10 cellular contexts compared by ENCODE assay signal in genomic region chr15:23497710-23498111, GRCh38. TPM values are rescaled to one million over a fixed set of nuclear protein-coding genes. Genes with fewer than 3 reads are reported as not detected.
DNase-seq lines count a peak whose midpoint lies in the region; ATAC-seq, FAIRE-seq and TF ChIP-seq lines count a peak whose summit lies in the region.
"Had no signal": no experiment of that assay in that cellular context is flagged by ENCODE, and none has a peak within 500 bp of the region (broad histone marks: within the 10 kb centered on the region; RNA-seq: fewer than 3 reads in every experiment).

No MANE protein-coding gene starts in this region.

- H3K4me1 ChIP-seq in GM12878 (ENCODE audit: control insufficient read depth, insufficient read depth, low read length) = no peaks in the 10 kb centered on the region

- CTCF ChIA-PET in GM12878 (lab: Yijun Ruan, JAX) = interaction anchor here (1.2 to 1.4 kb wide), 4 partner anchors 9 to 14 kb away, joined by 3 to 7 read pairs (median 4); no protein-coding TSS in a partner anchor

- TF ChIP-seq CTCF in GM12878 (IDR thresholded peaks at IDR 0.05 in 2 of 3, conservative IDR thresholded peaks at IDR 0.05 in 1 of 3; ENCODE audit: control insufficient read depth in 2 of 3, extremely low read depth in 1 of 3, insufficient read depth in 1 of 3, low read depth in 3 of 3, low read length in 3 of 3) = peak; percentile 19 to 41 (median 40); a peak in 5 of 6 replicates
- no peak for TF ChIP-seq CTCF in nephron progenitor cell (IDR thresholded peaks at IDR 0.05)

- RAD21 ChIA-PET in GM12878 (lab: Charles Lee; ENCODE audit: unreplicated experiment) = no interaction called here

- no peaks in the 10 kb centered on the region for H3K4me1 Mint-ChIP-seq in nephron progenitor cell

- SMC1A ChIA-PET in GM12878 (lab: Charles Lee; ENCODE audit: uncharacterized antibody, unreplicated experiment) = interaction anchor here (1.3 kb wide), 1 partner anchor 9 kb away, joined by 5 read pairs; no protein-coding TSS in a partner anchor

- H3K27me3 ChIP-seq in GM12878 (replicated peaks in 1 of 2; ENCODE audit: control insufficient read depth in 2 of 2, insufficient read depth in 2 of 2, low read length in 1 of 2) = no peaks in the 10 kb centered on the region

- intact Hi-C loops in GM12878 (cut with micrococcal nuclease; ENCODE audit: unreplicated experiment) = no loop called here

- no peaks in the 10 kb centered on the region for H3K36me3 ChIP-seq in GM12878 (ENCODE audit: control insufficient read depth in 2 of 2, insufficient read depth in 2 of 2, low read length in 1 of 2)

- no peak for TF ChIP-seq EP300 in GM12878 (IDR thresholded peaks at IDR 0.05; ENCODE audit: borderline replicate concordance in 1 of 2, control insufficient read depth in 1 of 2, low read depth in 2 of 2, low read length in 2 of 2)

- no peak overlapping the region for H3K27ac ChIP-seq in GM12878 (ENCODE audit: control insufficient read depth, insufficient read depth)

- no peak for TF ChIP-seq RAD21 in GM12878 (IDR thresholded peaks at IDR 0.05; ENCODE audit: insufficient read depth, low read depth, low read length)

- H3K27ac Mint-ChIP-seq in nephron progenitor cell = no peak overlapping the region
- H3K27ac Mint-ChIP-seq: activated naive CD8-positive, alpha-beta T cell had no signal

- no peak overlapping the region for H3K4me3 ChIP-seq in GM12878

- no peak for FAIRE-seq in GM12878 (lab: Jason Lieb, UNC)

- H3K9me3 Mint-ChIP-seq in nephron progenitor cell = peaks cover 45% of the 10 kb centered on the region

- in situ Hi-C loops in GM12878 (cut with MboI) = no loop called here

- H3K36me3 Mint-ChIP-seq in nephron progenitor cell (ENCODE audit: low read depth) = no peaks in the 10 kb centered on the region
- H3K36me3 Mint-ChIP-seq: activated naive CD8-positive, alpha-beta T cell had no signal

- H3K4me2 ChIP-seq in GM12878 (ENCODE audit: control insufficient read depth, insufficient read depth) = no peak overlapping the region

- no peak for ATAC-seq in GM12878
- no peak for ATAC-seq in HG03442 (IDR thresholded peaks at IDR 0.05; ENCODE audit: unreplicated experiment)

- H4K20me1 ChIP-seq in GM12878 (ENCODE audit: control insufficient read depth, insufficient read depth) = no peaks in the 10 kb centered on the region

- no peak overlapping the region for H3K4me3 Mint-ChIP-seq in nephron progenitor cell
- H3K4me3 Mint-ChIP-seq: activated naive CD8-positive, alpha-beta T cell had no signal

- POLR2A ChIA-PET in GM12878 (lab: Charles Lee) = no interaction called here

- TF ChIP-seq POLR2A in GM12878 (IDR thresholded peaks at IDR 0.05; ENCODE audit: low read depth, low read length) = no peak

- DNase-seq in EL = peak; percentile 3
- peak; percentile 37 for DNase-seq in MV-4-11 (lab: John Stamatoyannopoulos, UW)
- no peak for DNase-seq in GM12878 (ENCODE audit: low read depth, low spot score)
- peak; percentile 8 for DNase-seq in nephron progenitor cell
- DNase-seq in CD1c-positive myeloid dendritic cell (ENCODE audit: extremely low spot score) = no peak
- DNase-seq in activated gamma-delta T cell treated with Interleukin-2 at 50 U/mL for 16 hours = no peak
- no peak for DNase-seq in mesenteric fat pad (ENCODE audit: low spot score)

- H3K79me2 ChIP-seq in GM12878 (ENCODE audit: control insufficient read depth, insufficient read depth, low read length) = no peaks in the 10 kb centered on the region

- WGBS in GM12878 (ENCODE audit: insufficient coverage, insufficient replicate concordance, low lambda C conversion rate, missing lambda C conversion rate) = 2% methylated on average over 2 of the region's 2 CpGs

- H2AFZ ChIP-seq in GM12878 (ENCODE audit: control insufficient read depth, low read depth, low read length) = no peak overlapping the region

- no peaks in the 10 kb centered on the region for H3K27me3 Mint-ChIP-seq in nephron progenitor cell (ENCODE audit: low read depth, poor library complexity)

- no peak overlapping the region for H3K9ac ChIP-seq in GM12878 (ENCODE audit: control insufficient read depth, insufficient read depth, low read length)

- no TSS peak for BruUV-seq in GM12878 (replicated peaks; lab: Mats Ljungman, UMichigan)

- H3K9me3 ChIP-seq in GM12878 (replicated peaks; ENCODE audit: control insufficient read depth, insufficient read depth, low read length) = no peaks in the 10 kb centered on the region

TF ChIP-seq in GM12878, 131 proteins besides CTCF, POLR2A, EP300 and RAD21:
- no peak for TF ChIP-seq FOXK2 (IDR thresholded peaks at IDR 0.05)
- no peak for TF ChIP-seq ZNF384 (IDR thresholded peaks at IDR 0.05; ENCODE audit: borderline replicate concordance, low read depth, low read length)
- no peak for TF ChIP-seq ZSCAN29 (IDR thresholded peaks at IDR 0.05)
- no peak for TF ChIP-seq BACH1 (IDR thresholded peaks at IDR 0.05; ENCODE audit: borderline replicate concordance)
- TF ChIP-seq SREBF1 (IDR thresholded peaks at IDR 0.05; ENCODE audit: low read length) = no peak
TF ChIP-seq in GM12878: peak in this region for 0.

RNA-seq across cellular contexts. Expression of gene GOLGA6L2, which starts 50.7 kb away (rescaled TPM):
- not detected in 2 replicates for total RNA-seq in GM12878 (2013; cell fraction: nucleolus; rRNA removed)
- not detected in 2 replicates for total RNA-seq in GM12878 (2014; rRNA removed)
- not detected in 2 replicates for total RNA-seq in GM12878 (2014; rRNA removed; fragmentation: Illumina TruSeq; extraction: Trizol)
- not detected in 2 replicates for total RNA-seq in GM12878 (2021)
- not detected for polyA plus RNA-seq in GM12878 (2011; ENCODE audit: low read depth)
- not detected in 2 replicates for polyA plus RNA-seq in GM12878 (2011; rRNA removed)
- not detected in 2 replicates for polyA plus RNA-seq in GM12878 (2011; cell fraction: cytosol; rRNA removed)
- polyA plus RNA-seq in GM12878 (2011; cell fraction: nucleus; rRNA removed) = not detected in 2 replicates
- not detected in 2 replicates for polyA plus RNA-seq in GM12878 (2012)
- not detected in 2 replicates for polyA plus RNA-seq in GM12878 (2014; fragmentation: Illumina TruSeq; extraction: Trizol)
- not detected for polyA plus RNA-seq in GM12878 (2014; fragmentation: Nextera tagmentation; extraction: Ambion mirVana)
- polyA plus RNA-seq in GM12878 (2014; rRNA removed) = not detected in 2 replicates
- polyA plus RNA-seq in GM12878 (2016; fragmentation: Nextera tagmentation; extraction: Ambion mirVana) = not detected
- polyA minus RNA-seq in GM12878 (2011; rRNA and poly(A)+ RNA removed) = not detected in 2 replicates
- polyA minus RNA-seq in GM12878 (2011; cell fraction: cytosol; rRNA and poly(A)+ RNA removed) = not detected in 2 replicates
- not detected in 2 replicates for polyA minus RNA-seq in GM12878 (2011; cell fraction: nucleus; rRNA and poly(A)+ RNA removed)
- not detected for total RNA-seq in mesenteric fat pad
- total RNA-seq: lower leg skin had no signal

Comparison
In these comparisons a context has a peak if more than half of its experiments do, and no peak if none do; other contexts are left out.
1. DNase-seq: peak in EL (single experiment), MV-4-11 (single experiment) and nephron progenitor cell (single experiment); none in GM12878 (single experiment), CD1c-positive myeloid dendritic cell (single experiment), activated gamma-delta T cell treated with Interleukin-2 at 50 U/mL for 16 hours (single experiment) and mesenteric fat pad (single experiment).